In the genomic region with DNA sequence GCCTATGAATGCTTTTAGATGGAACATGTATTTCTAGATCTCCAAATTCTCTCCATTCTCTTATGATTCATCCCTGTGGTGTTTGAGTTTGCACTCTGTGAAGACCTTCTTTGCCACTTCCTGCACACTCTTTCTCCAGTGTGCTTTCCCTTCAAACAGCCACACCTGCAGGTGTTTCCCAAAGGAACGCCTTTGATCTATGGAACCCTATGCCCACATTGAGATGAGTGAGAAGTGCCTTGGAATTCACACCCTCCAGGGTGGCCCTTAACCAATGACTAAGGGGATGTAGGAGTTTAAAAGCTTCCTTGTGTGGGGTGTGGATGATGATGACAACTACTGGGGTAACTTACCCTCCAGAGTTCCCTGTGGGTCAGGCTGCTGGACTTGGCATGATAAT, we compare ENCODE assay signal across 18 cellular contexts.
DNase-seq lines count a peak whose midpoint lies in the region; FAIRE-seq and TF ChIP-seq lines count a peak whose summit lies in the region.
"Had no signal": no experiment of that assay in that cellular context is flagged by ENCODE, and none has a peak within 500 bp of the region (broad histone marks: within the 10 kb centered on the region; RNA-seq: fewer than 3 reads in every experiment).

No MANE protein-coding gene starts in this region.

- H3K9me3 ChIP-seq in esophagus muscularis mucosa (no peaks in the 10 kb centered on the region), small intestine (ENCODE audit: control insufficient read depth, low read depth) (no peaks in the 10 kb centered on the region)
- H3K9me3 ChIP-seq in effector memory CD4-positive, alpha-beta T cell (ENCODE audit: control insufficient read depth, low read length) = no peaks in the 10 kb centered on the region

- no peak for TF ChIP-seq CTCF in esophagus muscularis mucosa (IDR thresholded peaks at IDR 0.05)

- 100% methylated on average over 1 of the region's 1 CpG for WGBS in esophagus muscularis mucosa
- 15 to 76% (median 35%) methylated on average over 1 of the region's 1 CpG for WGBS in small intestine, 3 donors

- H3K4me1 ChIP-seq in esophagus muscularis mucosa = peaks cover 0 to 14% (median 9%) of the 10 kb centered on the region in 4 donors
- no peaks in the 10 kb centered on the region for H3K4me1 ChIP-seq in small intestine (ENCODE audit: control insufficient read depth in 2 of 2, insufficient read depth in 1 of 2, low read depth in 1 of 2, low read length in 1 of 2)
- no peaks in the 10 kb centered on the region for H3K4me1 ChIP-seq in effector memory CD4-positive, alpha-beta T cell (ENCODE audit: control insufficient read depth, insufficient read depth, low read length, poor library complexity, severe bottlenecking)

- FAIRE-seq in small intestine (lab: Jason Lieb, UNC) = no peak
- FAIRE-seq: D721Med, GM18507, H54 had no signal

- H3K4me3 ChIP-seq in esophagus muscularis mucosa (no peak overlapping the region), small intestine (ENCODE audit: low read depth in 1 of 2, low read length in 2 of 2) (no peak overlapping the region)
- no peak overlapping the region for H3K4me3 ChIP-seq in effector memory CD4-positive, alpha-beta T cell (ENCODE audit: insufficient read depth, low read depth, low read length, poor library complexity, severe bottlenecking)

- peak; percentile 58 for DNase-seq in HT1080 (ENCODE audit: low read depth)
- DNase-seq in SW480 (ENCODE audit: low spot score) = peak; percentile 97
- peak; percentile 50 for DNase-seq in esophagus muscularis mucosa (ENCODE audit: extremely low spot score)
- peak; percentile 32 for DNase-seq in small intestine
- no peak for DNase-seq in midbrain (lab: John Stamatoyannopoulos, UW)
- no peak for DNase-seq in NCI-H1417 (lab: John Stamatoyannopoulos, UW)
- DNase-seq in effector memory CD4-positive, alpha-beta T cell = no peak
- DNase-seq: KBM-7, NCI-H1048, NCI-H1417 treated with DMSO at 0.1 percent for 48 hours, NCI-H1694 treated with DMSO at 0.1 percent for 48 hours, NCI-H2081, NCI-H2227 treated with DMSO at 0.1 percent for 48 hours, NCI-H526 treated with DMSO at 0.1 percent for 48 hours, SHP77 treated with DMSO at 0.1 percent for 48 hours had no signal

- H3K36me3 ChIP-seq in esophagus muscularis mucosa = no peaks in the 10 kb centered on the region
- no peaks in the 10 kb centered on the region for H3K36me3 ChIP-seq in small intestine (ENCODE audit: control insufficient read depth in 2 of 2, insufficient read depth in 2 of 2, low read length in 2 of 2)
- H3K36me3 ChIP-seq in effector memory CD4-positive, alpha-beta T cell (ENCODE audit: control insufficient read depth, insufficient read depth, low read length) = no peaks in the 10 kb centered on the region

- H3K27ac ChIP-seq in esophagus muscularis mucosa (replicated peaks in 1 of 4) = no peak overlapping the region
- H3K27ac ChIP-seq in small intestine (ENCODE audit: low read depth in 1 of 2, low read length in 1 of 2) = no peak overlapping the region
- no peak overlapping the region for H3K27ac ChIP-seq in effector memory CD4-positive, alpha-beta T cell (ENCODE audit: insufficient read depth, low read length, poor library complexity, severe bottlenecking)

- intact Hi-C loops in esophagus muscularis mucosa (cut with DNase I) = no loop called here

- TF ChIP-seq POLR2A in esophagus muscularis mucosa (IDR thresholded peaks at IDR 0.05; ENCODE audit: low read depth) = no peak

- TF ChIP-seq EP300 in esophagus muscularis mucosa (IDR thresholded peaks at IDR 0.05) = no peak

- H3K27me3 ChIP-seq in esophagus muscularis mucosa (no peaks in the 10 kb centered on the region), small intestine (ENCODE audit: control insufficient read depth in 2 of 2, insufficient read depth in 2 of 2, low read length in 2 of 2) (no peaks in the 10 kb centered on the region)
- no peaks in the 10 kb centered on the region for H3K27me3 ChIP-seq in effector memory CD4-positive, alpha-beta T cell (replicated peaks; ENCODE audit: control insufficient read depth, insufficient read depth, low read length, poor library complexity, severe bottlenecking)

Comparison
In these comparisons a context has a peak if more than half of its experiments do, and no peak if none do; other contexts are left out.
1. DNase-seq: peak in HT1080 (single experiment), SW480 (single experiment), esophagus muscularis mucosa (single experiment) and small intestine (single experiment); none in midbrain (single experiment), NCI-H1417 (0 of 3) and effector memory CD4-positive, alpha-beta T cell (0 of 3).